Comparison of ENCODE assay signal across 9 cellular contexts in the genomic region with DNA sequence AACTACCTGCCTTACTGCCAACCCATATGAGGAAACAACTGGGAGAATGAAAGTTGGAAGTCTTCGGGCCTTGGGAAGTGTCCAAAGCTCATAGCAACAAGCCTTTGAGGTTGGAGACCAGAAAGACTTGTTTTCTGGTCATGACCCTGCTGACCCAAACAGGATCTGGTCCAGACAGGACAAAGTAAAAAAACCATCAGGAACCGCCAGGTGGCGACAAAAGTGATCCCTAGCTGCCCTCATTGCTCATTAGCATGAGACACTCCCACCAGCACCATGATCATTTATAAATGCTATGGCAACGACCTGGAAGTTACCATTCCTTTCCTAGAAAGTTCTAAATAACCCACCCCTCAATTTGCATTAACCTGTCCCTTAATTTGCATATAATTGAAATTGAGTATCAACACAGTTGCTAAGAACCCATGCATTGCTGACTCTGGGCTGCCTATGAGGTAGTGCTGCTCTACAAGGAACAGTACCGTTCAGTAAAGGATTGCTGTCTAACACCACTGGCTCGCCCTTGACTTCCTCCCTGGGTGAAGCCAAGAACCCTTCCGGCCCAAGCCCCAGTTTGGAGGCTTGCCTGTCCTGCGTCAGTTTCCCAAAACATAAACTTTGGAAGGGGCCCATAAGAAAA.
A peak's percentile ranks its signal among the peaks of the same experiment; 100 is the strongest.
DNase-seq lines count a peak whose midpoint lies in the region; ATAC-seq, FAIRE-seq and TF ChIP-seq lines count a peak whose summit lies in the region.
"Had no signal": no experiment of that assay in that cellular context is flagged by ENCODE, and none has a peak within 500 bp of the region (broad histone marks: within the 10 kb centered on the region; RNA-seq: fewer than 3 reads in every experiment).

No MANE protein-coding gene starts in this region.

- no TSS peak for BruUV-seq in HCT116 (replicated peaks; lab: Mats Ljungman, UMichigan)

- 58 to 75% (median 62%) methylated on average over 8 of the region's 8 CpGs for WGBS in small intestine, 3 donors

- H3K4me2 ChIP-seq in HCT116 (ENCODE audit: low read length): no peak overlapping the region

- DNase-seq in Daoy (ENCODE audit: low read depth) (peak; percentile 42), HCT116 (ENCODE audit: low read depth, low spot score) (peak; percentile 37), RKO (ENCODE audit: low spot score) (peak; percentile 41), breast epithelium (ENCODE audit: low spot score in 2 of 2) (peak; percentile 57 to 67), small intestine (peak; percentile 47), GM03348 (ENCODE audit: low spot score) (no peak), head of caudate nucleus (no peak), kidney (no peak)

- H3K27ac ChIP-seq in HCT116 (ENCODE audit: low read depth, low read length) (no peak overlapping the region), breast epithelium (no peak overlapping the region), small intestine (ENCODE audit: low read depth in 1 of 2, low read length in 1 of 2) (no peak overlapping the region), kidney (ENCODE audit: low read depth in 2 of 2, low read length in 2 of 2) (no peak overlapping the region)
- H3K27ac ChIP-seq: parathyroid adenoma had no signal

- peak; percentile 61 for TF ChIP-seq RAD21 in HCT116 (IDR thresholded peaks at IDR 0.05; ENCODE audit: low read depth)

- no peaks in the 10 kb centered on the region for H3K9me2 ChIP-seq in HCT116 (ENCODE audit: insufficient read depth)

- no peak overlapping the region for H3K4me3 ChIP-seq in HCT116 (replicated peaks in 1 of 2; ENCODE audit: low read depth in 1 of 2, low read length in 2 of 2)
- no peak overlapping the region for H3K4me3 ChIP-seq in breast epithelium
- H3K4me3 ChIP-seq in small intestine (ENCODE audit: low read depth in 1 of 2, low read length in 2 of 2): no peak overlapping the region
- H3K4me3 ChIP-seq in kidney (ENCODE audit: low read length in 2 of 2): no peak overlapping the region

- POLR2A ChIA-PET in HCT116 (lab: Charles Lee): no interaction called here

- no peaks in the 10 kb centered on the region for H4K20me1 ChIP-seq in HCT116 (ENCODE audit: insufficient read depth)

- H3K9me3 ChIP-seq in HCT116 (ENCODE audit: control insufficient read depth in 1 of 2, insufficient read depth in 1 of 2, low read depth in 1 of 2, low read length in 2 of 2) (no peaks in the 10 kb centered on the region), breast epithelium (no peaks in the 10 kb centered on the region), small intestine (ENCODE audit: control insufficient read depth, low read depth) (no peaks in the 10 kb centered on the region), kidney (ENCODE audit: control insufficient read depth in 1 of 2, low read length in 2 of 2) (peaks cover 0 to 3% of the 10 kb centered on the region in 2 donors)

- TF ChIP-seq POLR2A in HCT116 (IDR thresholded peaks at IDR 0.05; ENCODE audit: borderline replicate concordance, extremely low read depth, insufficient read depth, insufficient read length) (no peak), breast epithelium (IDR thresholded peaks at IDR 0.05) (no peak)

- CTCF ChIA-PET in HCT116 (lab: Charles Lee): interaction anchor here (0.6 kb wide), 1 partner anchor 9 kb away, joined by 3 read pairs; no protein-coding TSS in a partner anchor

- intact Hi-C loops in HCT116 (cut with micrococcal nuclease): loop anchor here (5.0 kb wide), 1 partner anchor 452 kb away; no protein-coding TSS in a partner anchor
- intact Hi-C loops in breast epithelium (cut with DNase I; ENCODE audit: low total_unique reads): no loop called here
- intact Hi-C loops in head of caudate nucleus (cut with DNase I): no loop called here
- intact Hi-C loops in kidney (cut with DNase I): no loop called here

- H2AFZ ChIP-seq in HCT116 (ENCODE audit: low read depth, low read length, poor library complexity, severe bottlenecking): no peak overlapping the region

- RAD21 ChIA-PET in HCT116 (lab: Charles Lee; ENCODE audit: low non-redundant PET in 1 of 2, low total read pairs in 2 of 2, uncharacterized antibody in 2 of 2, unreplicated experiment in 2 of 2): interaction anchor here in 1 of 2 experiments (0.6 kb wide), 1 partner anchor 12 kb away, joined by 4 read pairs; no protein-coding TSS in a partner anchor

- H3K27me3 ChIP-seq in HCT116 (ENCODE audit: insufficient read depth, low read length) (no peaks in the 10 kb centered on the region), breast epithelium (no peaks in the 10 kb centered on the region), small intestine (ENCODE audit: control insufficient read depth in 2 of 2, insufficient read depth in 2 of 2, low read length in 2 of 2) (peaks cover 0 to 2% of the 10 kb centered on the region in 2 donors)

- H3K36me3 ChIP-seq in HCT116 (ENCODE audit: control insufficient read depth in 1 of 2, insufficient read depth in 2 of 2, low read length in 2 of 2) (no peaks in the 10 kb centered on the region), breast epithelium (no peaks in the 10 kb centered on the region), small intestine (ENCODE audit: control insufficient read depth in 2 of 2, insufficient read depth in 2 of 2, low read length in 2 of 2) (no peaks in the 10 kb centered on the region), kidney (ENCODE audit: control insufficient read depth in 1 of 2, insufficient read depth in 2 of 2, low read length in 2 of 2) (no peaks in the 10 kb centered on the region)

- H3K79me2 ChIP-seq in HCT116 (ENCODE audit: insufficient read depth, low read length): no peaks in the 10 kb centered on the region
- H3K79me2 ChIP-seq: parathyroid adenoma had no signal

- TF ChIP-seq CTCF in HCT116 (IDR thresholded peaks at IDR 0.05 in 2 of 3, conservative IDR thresholded peaks at IDR 0.05 in 1 of 3; ENCODE audit: borderline replicate concordance in 1 of 3, insufficient read depth in 1 of 3, low read depth in 2 of 3, low read length in 2 of 3) (peak; percentile 45 to 76 (median 63); a peak in 5 of 6 replicates), breast epithelium (IDR thresholded peaks at IDR 0.05) (peak in 2 of 3 donors; percentile 28 to 50), kidney (IDR thresholded peaks at IDR 0.05; ENCODE audit: borderline replicate concordance, extremely low read depth, insufficient read depth) (no peak)

- FAIRE-seq in small intestine (lab: Jason Lieb, UNC) (no peak), kidney (lab: Jason Lieb, UNC) (no peak)

- peak; percentile 96 for ATAC-seq in HCT116

- H3K9ac ChIP-seq in HCT116 (ENCODE audit: low read length) (no peak overlapping the region), kidney (ENCODE audit: low read length in 2 of 2) (no peak overlapping the region)
- H3K9ac ChIP-seq: parathyroid adenoma had no signal

- no peaks in the 10 kb centered on the region for H3K4me1 ChIP-seq in HCT116 (ENCODE audit: control insufficient read depth in 1 of 2, insufficient read depth in 2 of 2, low read length in 2 of 2)
- no peaks in the 10 kb centered on the region for H3K4me1 ChIP-seq in breast epithelium
- no peaks in the 10 kb centered on the region for H3K4me1 ChIP-seq in small intestine (ENCODE audit: control insufficient read depth in 2 of 2, insufficient read depth in 1 of 2, low read depth in 1 of 2, low read length in 1 of 2)
- no peaks in the 10 kb centered on the region for H3K4me1 ChIP-seq in kidney (ENCODE audit: control insufficient read depth in 1 of 2, insufficient read depth in 1 of 2, low read depth in 1 of 2, low read length in 2 of 2)
- H3K4me1 ChIP-seq: parathyroid adenoma had no signal

TF ChIP-seq in HCT116, 20 proteins besides CTCF, POLR2A, EP300 and RAD21 (continues in another document):
- no peak for TF ChIP-seq CBX3 (IDR thresholded peaks at IDR 0.05; ENCODE audit: low read depth)
- no peak for TF ChIP-seq EZH2 (IDR thresholded peaks at IDR 0.05)
- TF ChIP-seq, protein P1, sequence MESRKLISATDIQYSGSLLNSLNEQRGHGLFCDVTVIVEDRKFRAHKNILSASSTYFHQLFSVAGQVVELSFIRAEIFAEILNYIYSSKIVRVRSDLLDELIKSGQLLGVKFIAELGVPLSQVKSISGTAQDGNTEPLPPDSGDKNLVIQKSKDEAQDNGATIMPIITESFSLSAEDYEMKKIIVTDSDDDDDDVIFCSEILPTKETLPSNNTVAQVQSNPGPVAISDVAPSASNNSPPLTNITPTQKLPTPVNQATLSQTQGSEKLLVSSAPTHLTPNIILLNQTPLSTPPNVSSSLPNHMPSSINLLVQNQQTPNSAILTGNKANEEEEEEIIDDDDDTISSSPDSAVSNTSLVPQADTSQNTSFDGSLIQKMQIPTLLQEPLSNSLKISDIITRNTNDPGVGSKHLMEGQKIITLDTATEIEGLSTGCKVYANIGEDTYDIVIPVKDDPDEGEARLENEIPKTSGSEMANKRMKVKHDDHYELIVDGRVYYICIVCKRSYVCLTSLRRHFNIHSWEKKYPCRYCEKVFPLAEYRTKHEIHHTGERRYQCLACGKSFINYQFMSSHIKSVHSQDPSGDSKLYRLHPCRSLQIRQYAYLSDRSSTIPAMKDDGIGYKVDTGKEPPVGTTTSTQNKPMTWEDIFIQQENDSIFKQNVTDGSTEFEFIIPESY (IDR thresholded peaks at IDR 0.05; ENCODE audit: extremely low read depth, insufficient replicate concordance, low read length): no peak
- no peak for TF ChIP-seq EZH2phosphoT487 (IDR thresholded peaks at IDR 0.05; ENCODE audit: borderline replicate concordance)
- TF ChIP-seq, protein P2, sequence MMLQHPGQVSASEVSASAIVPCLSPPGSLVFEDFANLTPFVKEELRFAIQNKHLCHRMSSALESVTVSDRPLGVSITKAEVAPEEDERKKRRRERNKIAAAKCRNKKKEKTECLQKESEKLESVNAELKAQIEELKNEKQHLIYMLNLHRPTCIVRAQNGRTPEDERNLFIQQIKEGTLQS (IDR thresholded peaks at IDR 0.05): no peak
- TF ChIP-seq TCF7L2 (IDR thresholded peaks at IDR 0.05; ENCODE audit: borderline replicate concordance, extremely low read depth, insufficient read depth, insufficient read length): no peak
- no peak for TF ChIP-seq SRF (IDR thresholded peaks at IDR 0.05; ENCODE audit: low read depth)
- no peak for TF ChIP-seq POLR2AphosphoS5 (IDR thresholded peaks at IDR 0.05; ENCODE audit: low read depth, low read length)
- no peak for TF ChIP-seq CEBPB (IDR thresholded peaks at IDR 0.05; ENCODE audit: low read depth)

Comparison
In these comparisons a context has a peak if more than half of its experiments do, and no peak if none do; other contexts are left out.
1. DNase-seq: peak in Daoy (single experiment), HCT116 (single experiment), RKO (single experiment), breast epithelium (2 of 2) and small intestine (single experiment); none in GM03348 (single experiment), head of caudate nucleus (0 of 42) and kidney (single experiment).